Comparison of ENCODE assay signal across 8 cellular contexts in genomic region chr17:7019839-7020519, GRCh38. TPM values are rescaled to one million over a fixed set of nuclear protein-coding genes. Genes with fewer than 3 reads are reported as not detected.
DNase-seq lines count a peak whose midpoint lies in the region; ATAC-seq, FAIRE-seq and TF ChIP-seq lines count a peak whose summit lies in the region.

No MANE protein-coding gene starts in this region.

- TF ChIP-seq CTCF in astrocyte (IDR thresholded peaks at IDR 0.05; ENCODE audit: insufficient read depth, low read depth, low read length) (no peak), smooth muscle cell (IDR thresholded peaks at IDR 0.05; ENCODE audit: borderline replicate concordance, insufficient read depth, poor library complexity, severe bottlenecking) (no peak)

- H3K36me3 ChIP-seq in astrocyte (ENCODE audit: insufficient read depth, low read length) (no peaks in the 10 kb centered on the region), smooth muscle cell (ENCODE audit: low read depth) (no peaks in the 10 kb centered on the region)

- peaks cover 15% of the 10 kb centered on the region for H3F3A ChIP-seq in smooth muscle cell (ENCODE audit: low read depth)

- H3K27me3 Mint-ChIP-seq in activated CD4-positive, alpha-beta T cell treated with anti-CD3 and anti-CD28 coated beads, Interleukin-2, amount 10 ng/mL, durations not matched to agents 24 days and 14 days = no peaks in the 10 kb centered on the region
- H3K27me3 Mint-ChIP-seq in astrocyte (ENCODE audit: low read depth, unreplicated experiment) = peaks cover 27% of the 10 kb centered on the region

- H3K4me2 ChIP-seq in astrocyte (ENCODE audit: low read length) (peak overlapping the region; percentile 86), smooth muscle cell (peak overlapping the region; percentile 95)

- no peaks in the 10 kb centered on the region for H3K9me3 Mint-ChIP-seq in activated CD4-positive, alpha-beta T cell treated with anti-CD3 and anti-CD28 coated beads, Interleukin-2, amount 10 ng/mL, durations not matched to agents 24 days and 14 days
- no peaks in the 10 kb centered on the region for H3K9me3 Mint-ChIP-seq in astrocyte (ENCODE audit: unreplicated experiment)

- no peak for DNase-seq in activated CD4-positive, alpha-beta T cell treated with anti-CD3 and anti-CD28 coated beads, Interleukin-2, amount 10 ng/mL, durations not matched to agents 24 days and 14 days
- DNase-seq in activated CD4-positive, alpha-beta T cell treated with anti-CD3 and anti-CD28 coated beads, Interleukin-2, amount 50 U/mL, for 48 hours = no peak
- DNase-seq in astrocyte (ENCODE audit: low read depth) (peak; percentile 29), smooth muscle cell (lab: John Stamatoyannopoulos, UW; ENCODE audit: unreplicated experiment) (no peak), GM19239 (ENCODE audit: insufficient read length, low spot score) (no peak)

- H3K4me1 ChIP-seq in astrocyte (ENCODE audit: insufficient read depth, low read length) = peaks cover 14% of the 10 kb centered on the region
- peaks cover 14% of the 10 kb centered on the region for H3K4me1 ChIP-seq in smooth muscle cell (ENCODE audit: low read depth)

- H3K36me3 Mint-ChIP-seq in activated CD4-positive, alpha-beta T cell treated with anti-CD3 and anti-CD28 coated beads, Interleukin-2, amount 10 ng/mL, durations not matched to agents 24 days and 14 days (ENCODE audit: low read depth) = peaks cover 18% of the 10 kb centered on the region
- H3K36me3 Mint-ChIP-seq in astrocyte (ENCODE audit: low read depth, unreplicated experiment) = peaks cover 5% of the 10 kb centered on the region

- WGBS in smooth muscle cell (ENCODE audit: low lambda C conversion rate) = 26% methylated on average over 9 of the region's 16 CpGs

- no peaks in the 10 kb centered on the region for H4K20me1 ChIP-seq in astrocyte (ENCODE audit: insufficient read depth, low read length)
- no peaks in the 10 kb centered on the region for H4K20me1 ChIP-seq in smooth muscle cell (ENCODE audit: low read depth)

- H3K9ac ChIP-seq in astrocyte (ENCODE audit: low read length) (peak overlapping the region; percentile 73), smooth muscle cell (ENCODE audit: low read depth) (peak overlapping the region; percentile 85)

- FAIRE-seq in astrocyte (lab: Jason Lieb, UNC) = no peak
- no peak for FAIRE-seq in GM19239 (lab: Jason Lieb, UNC)

- H3K27me3 ChIP-seq in astrocyte (ENCODE audit: insufficient read depth, low read length) (peaks cover 10% of the 10 kb centered on the region), smooth muscle cell (ENCODE audit: low read depth) (peaks cover 15% of the 10 kb centered on the region)

- H3K4me3 Mint-ChIP-seq in activated CD4-positive, alpha-beta T cell treated with anti-CD3 and anti-CD28 coated beads, Interleukin-2, amount 10 ng/mL, durations not matched to agents 24 days and 14 days = peak overlapping the region; percentile 19
- no peak overlapping the region for H3K4me3 Mint-ChIP-seq in astrocyte (ENCODE audit: unreplicated experiment)

- intact Hi-C loops in activated CD4-positive, alpha-beta T cell treated with anti-CD3 and anti-CD28 coated beads, Interleukin-2, amount 10 ng/mL, durations not matched to agents 24 days and 14 days (cut with micrococcal nuclease) = loop anchor here (10.0 kb wide), 1 partner anchor 265 kb away; the partner anchor contains the start of gene XAF1

- H3K79me2 ChIP-seq in astrocyte (ENCODE audit: insufficient read depth, low read length) = no peaks in the 10 kb centered on the region
- no peaks in the 10 kb centered on the region for H3K79me2 ChIP-seq in smooth muscle cell (ENCODE audit: low read depth)

- H3K27ac ChIP-seq in astrocyte (ENCODE audit: low read depth, low read length) = no peak overlapping the region
- H3K27ac ChIP-seq in smooth muscle cell (ENCODE audit: low read depth) = peak overlapping the region; percentile 38

- H2AFZ ChIP-seq in astrocyte (ENCODE audit: low read depth, low read length) = peak overlapping the region; percentile 97
- peak overlapping the region; percentile 98 for H2AFZ ChIP-seq in smooth muscle cell (ENCODE audit: low read depth)

- ATAC-seq in GM21737 (IDR thresholded peaks at IDR 0.05; ENCODE audit: unreplicated experiment) = no peak
- ATAC-seq in GM19023 (IDR thresholded peaks at IDR 0.05; ENCODE audit: unreplicated experiment) = no peak

- no peaks in the 10 kb centered on the region for H3K9me3 ChIP-seq in astrocyte (ENCODE audit: insufficient read depth, low read depth, low read length)
- H3K9me3 ChIP-seq in smooth muscle cell (replicated peaks; ENCODE audit: low read depth) = no peaks in the 10 kb centered on the region

- H3K4me1 Mint-ChIP-seq in activated CD4-positive, alpha-beta T cell treated with anti-CD3 and anti-CD28 coated beads, Interleukin-2, amount 10 ng/mL, durations not matched to agents 24 days and 14 days = peaks cover 85% of the 10 kb centered on the region
- H3K4me1 Mint-ChIP-seq in astrocyte (ENCODE audit: low read depth, unreplicated experiment) = peaks cover 14% of the 10 kb centered on the region

- H3K4me3 ChIP-seq in astrocyte (ENCODE audit: insufficient read depth, low read depth, low read length) = peak overlapping the region; percentile 49
- peak overlapping the region; percentile 13 for H3K4me3 ChIP-seq in iPS-11a (ENCODE audit: low read depth, low read length)
- H3K4me3 ChIP-seq in smooth muscle cell = peak overlapping the region; percentile 51

- no peak overlapping the region for H3K27ac Mint-ChIP-seq in activated CD4-positive, alpha-beta T cell treated with anti-CD3 and anti-CD28 coated beads, Interleukin-2, amount 10 ng/mL, durations not matched to agents 24 days and 14 days
- no peak overlapping the region for H3K27ac Mint-ChIP-seq in astrocyte (ENCODE audit: unreplicated experiment)

RNA-seq across cellular contexts. Expression of gene BCL6B, which starts 2.9 kb away (rescaled TPM):
- 0.90 and 0.91 TPM in 2 replicates for total RNA-seq in activated CD4-positive, alpha-beta T cell treated with anti-CD3 and anti-CD28 coated beads, Interleukin-2, amount 10 ng/mL, durations not matched to agents 24 days and 14 days
- not detected in 2 replicates for total RNA-seq in astrocyte
- 0.45 TPM in 1 of 2 replicates, not detected in the other for total RNA-seq in smooth muscle cell
- polyA plus RNA-seq in smooth muscle cell = not detected in 2 replicates

RNA-seq across cellular contexts. Expression of gene RNASEK, which starts 7.6 kb away (rescaled TPM):
- total RNA-seq in activated CD4-positive, alpha-beta T cell treated with anti-CD3 and anti-CD28 coated beads, Interleukin-2, amount 10 ng/mL, durations not matched to agents 24 days and 14 days = 128 and 131 TPM in 2 replicates
- total RNA-seq in astrocyte = 245 and 259 TPM in 2 replicates
- 350 and 356 TPM in 2 replicates for total RNA-seq in smooth muscle cell
- polyA plus RNA-seq in smooth muscle cell = 718 and 785 TPM in 2 replicates

RNA-seq across cellular contexts. Expression of gene SLC16A13, which starts 15.8 kb away (rescaled TPM):
- 12.4 and 13.5 TPM in 2 replicates for total RNA-seq in activated CD4-positive, alpha-beta T cell treated with anti-CD3 and anti-CD28 coated beads, Interleukin-2, amount 10 ng/mL, durations not matched to agents 24 days and 14 days
- total RNA-seq in astrocyte (6.6 and 6.7 TPM in 2 replicates), smooth muscle cell (2.0 and 2.7 TPM in 2 replicates)
- 3.5 TPM in 2 replicates for polyA plus RNA-seq in smooth muscle cell

RNA-seq across cellular contexts. Expression of gene SLC16A11, which starts 23.9 kb away (rescaled TPM):
- 0.16 and 0.40 TPM in 2 replicates for total RNA-seq in activated CD4-positive, alpha-beta T cell treated with anti-CD3 and anti-CD28 coated beads, Interleukin-2, amount 10 ng/mL, durations not matched to agents 24 days and 14 days
- total RNA-seq in astrocyte = not detected in 2 replicates
- 0.36 TPM in 1 of 2 replicates, not detected in the other for total RNA-seq in smooth muscle cell
- 0.65 and 0.80 TPM in 2 replicates for polyA plus RNA-seq in smooth muscle cell

RNA-seq across cellular contexts. Expression of gene ALOX12, which starts 24.1 kb away (rescaled TPM):
- total RNA-seq in activated CD4-positive, alpha-beta T cell treated with anti-CD3 and anti-CD28 coated beads, Interleukin-2, amount 10 ng/mL, durations not matched to agents 24 days and 14 days = not detected in 2 replicates
- not detected in 2 replicates for total RNA-seq in astrocyte
- not detected in 2 replicates for total RNA-seq in smooth muscle cell
- 0.35 and 0.72 TPM in 2 replicates for polyA plus RNA-seq in smooth muscle cell
